ENCODE assay signal across 10 cellular contexts in genomic region chr20:49285813-49286494, GRCh38. TPM values are rescaled to one million over a fixed set of nuclear protein-coding genes. Genes with fewer than 3 reads are reported as not detected.
DNase-seq lines count a peak whose midpoint lies in the region; ATAC-seq and TF ChIP-seq lines count a peak whose summit lies in the region.
"Had no signal": no experiment of that assay in that cellular context is flagged by ENCODE, and none has a peak within 500 bp of the region (broad histone marks: within the 10 kb centered on the region; RNA-seq: fewer than 3 reads in every experiment).

No MANE protein-coding gene starts in this region.

- TF ChIP-seq CTCF in OCI-LY3 (IDR thresholded peaks at IDR 0.05; ENCODE audit: low read depth, low read length) (no peak), chondrocyte (IDR thresholded peaks at IDR 0.05) (no peak)

- no peak for DNase-seq in activated CD4-positive, alpha-beta T cell treated with anti-CD3 and anti-CD28 coated beads, Interleukin-2, amount 10 ng/mL, durations not matched to agents 7 days and 5 days
- DNase-seq in activated CD4-positive, alpha-beta T cell treated with anti-CD3 and anti-CD28 coated beads, Interleukin-2, amount 50 U/mL, for 48 hours: no peak
- DNase-seq in chondrocyte (ENCODE audit: low spot score): no peak
- no peak for DNase-seq in substantia nigra (lab: John Stamatoyannopoulos, UW)
- DNase-seq in glomerular visceral epithelial cell (ENCODE audit: extremely low spot score): no peak
- DNase-seq: left colon, sigmoid colon had no signal

- no peak overlapping the region for H3K9ac ChIP-seq in OCI-LY3 (ENCODE audit: low read length)
- H3K9ac ChIP-seq in skeletal muscle satellite cell (ENCODE audit: low read depth, low read length): no peak overlapping the region

- peaks cover 100% of the 10 kb centered on the region for H4K20me1 ChIP-seq in OCI-LY3 (ENCODE audit: insufficient read depth, low read length)

- H3K4me3 Mint-ChIP-seq in activated CD4-positive, alpha-beta T cell treated with anti-CD3 and anti-CD28 coated beads, Interleukin-2, amount 10 ng/mL, durations not matched to agents 7 days and 5 days: peak overlapping the region; percentile 14
- peak overlapping the region; percentile 50 for H3K4me3 Mint-ChIP-seq in chondrocyte (ENCODE audit: unreplicated experiment)

- H3K4me1 ChIP-seq in OCI-LY3 (ENCODE audit: low read length) (peaks cover 78% of the 10 kb centered on the region), skeletal muscle satellite cell (ENCODE audit: control insufficient read depth, insufficient read depth, low read length) (peaks cover 57% of the 10 kb centered on the region)

- peak overlapping the region; percentile 6; the same call in 1 of the 2 replicates for H3K4me3 ChIP-seq in OCI-LY3 (ENCODE audit: low read length)
- H3K4me3 ChIP-seq in skeletal muscle satellite cell (ENCODE audit: low read length): no peak overlapping the region
- H3K4me3 ChIP-seq: sigmoid colon had no signal

- H3K27ac Mint-ChIP-seq in activated CD4-positive, alpha-beta T cell treated with anti-CD3 and anti-CD28 coated beads, Interleukin-2, amount 10 ng/mL, durations not matched to agents 7 days and 5 days: peak overlapping the region; percentile 65
- H3K27ac Mint-ChIP-seq in chondrocyte (ENCODE audit: unreplicated experiment): peak overlapping the region; percentile 81

- H3K36me3 ChIP-seq in OCI-LY3 (replicated peaks; ENCODE audit: low read depth, low read length): peaks cover 99% of the 10 kb centered on the region
- H3K36me3 ChIP-seq in skeletal muscle satellite cell (ENCODE audit: insufficient read depth, low read length): peaks cover 97% of the 10 kb centered on the region

- H3K27me3 Mint-ChIP-seq in activated CD4-positive, alpha-beta T cell treated with anti-CD3 and anti-CD28 coated beads, Interleukin-2, amount 10 ng/mL, durations not matched to agents 7 days and 5 days: no peaks in the 10 kb centered on the region
- H3K27me3 Mint-ChIP-seq in chondrocyte (ENCODE audit: low read depth): no peaks in the 10 kb centered on the region

- peak overlapping the region; percentile 2 for H3K4me2 ChIP-seq in OCI-LY3 (ENCODE audit: low read length)
- peak overlapping the region; percentile 55 for H3K4me2 ChIP-seq in skeletal muscle satellite cell (ENCODE audit: low read length)

- peaks cover 69% of the 10 kb centered on the region for H3K4me1 Mint-ChIP-seq in activated CD4-positive, alpha-beta T cell treated with anti-CD3 and anti-CD28 coated beads, Interleukin-2, amount 10 ng/mL, durations not matched to agents 7 days and 5 days
- H3K4me1 Mint-ChIP-seq in chondrocyte (ENCODE audit: low read depth): peaks cover 85% of the 10 kb centered on the region

- H3K27me3 ChIP-seq in OCI-LY3 (ENCODE audit: low read depth, low read length): no peaks in the 10 kb centered on the region
- no peaks in the 10 kb centered on the region for H3K27me3 ChIP-seq in skeletal muscle satellite cell (ENCODE audit: control insufficient read depth, insufficient read depth, low read length)
- H3K27me3 ChIP-seq: sigmoid colon had no signal

- H2AFZ ChIP-seq in OCI-LY3 (ENCODE audit: low read depth, low read length): no peak overlapping the region

- ATAC-seq in HG02623 (IDR thresholded peaks at IDR 0.05; ENCODE audit: unreplicated experiment): no peak
- ATAC-seq: left colon had no signal

- H3K9me3 ChIP-seq in OCI-LY3 (ENCODE audit: insufficient read depth, low read length): peaks cover 59% of the 10 kb centered on the region
- peaks cover 19% of the 10 kb centered on the region for H3K9me3 ChIP-seq in skeletal muscle satellite cell (replicated peaks; ENCODE audit: low read length)

- H3K36me3 Mint-ChIP-seq in activated CD4-positive, alpha-beta T cell treated with anti-CD3 and anti-CD28 coated beads, Interleukin-2, amount 10 ng/mL, durations not matched to agents 7 days and 5 days (ENCODE audit: low read depth): peaks cover 100% of the 10 kb centered on the region
- peaks cover 88% of the 10 kb centered on the region for H3K36me3 Mint-ChIP-seq in chondrocyte (ENCODE audit: low read depth)

- CTCF ChIA-PET in activated CD4-positive, alpha-beta T cell treated with anti-CD3 and anti-CD28 coated beads, Interleukin-2, amount 10 ng/mL, durations not matched to agents 7 days and 5 days (lab: Charles Lee): interaction anchor here (1.0 to 1.4 kb wide), 2 partner anchors 12 to 24 kb away, joined by 3 to 5 read pairs; no protein-coding TSS in a partner anchor

- peaks cover 84% of the 10 kb centered on the region for H3K79me2 ChIP-seq in OCI-LY3 (ENCODE audit: low read length)

- peaks cover 61% of the 10 kb centered on the region for H3K9me3 Mint-ChIP-seq in activated CD4-positive, alpha-beta T cell treated with anti-CD3 and anti-CD28 coated beads, Interleukin-2, amount 10 ng/mL, durations not matched to agents 7 days and 5 days
- H3K9me3 Mint-ChIP-seq in chondrocyte (ENCODE audit: low read depth): peaks cover 2% of the 10 kb centered on the region

- H3K27ac ChIP-seq in OCI-LY3 (ENCODE audit: low read length): no peak overlapping the region
- H3K27ac ChIP-seq in substantia nigra (ENCODE audit: low read depth, low read length, poor library complexity, severe bottlenecking): no peak overlapping the region
- H3K27ac ChIP-seq: sigmoid colon had no signal

- POLR2A ChIA-PET in activated CD4-positive, alpha-beta T cell treated with anti-CD3 and anti-CD28 coated beads, Interleukin-2, amount 10 ng/mL, durations not matched to agents 7 days and 5 days (lab: Charles Lee): no interaction called here

RNA-seq across cellular contexts. Expression of gene ZNFX1, which starts 8.1 kb away (rescaled TPM):
- 10 to 100 TPM; 79.7 to 85.3 TPM for total RNA-seq in activated CD4-positive, alpha-beta T cell treated with anti-CD3 and anti-CD28 coated beads, Interleukin-2, amount 10 ng/mL, durations not matched to agents 7 days and 5 days
- total RNA-seq in chondrocyte: 36.0 to 38.7 TPM (median 36.4 TPM) in 3 replicates
- 34.5 and 35.2 TPM in 2 replicates for total RNA-seq in skeletal muscle satellite cell (2012; rRNA removed)
